In genomic region chr12:110316861-110317260, GRCh38 we compare ENCODE assay signal across 9 cellular contexts. TPM values are rescaled to one million over a fixed set of nuclear protein-coding genes. Genes with fewer than 3 reads are reported as not detected.
DNase-seq lines count a peak whose midpoint lies in the region; ATAC-seq, FAIRE-seq and TF ChIP-seq lines count a peak whose summit lies in the region.
"Had no signal": no experiment of that assay in that cellular context is flagged by ENCODE, and none has a peak within 500 bp of the region (broad histone marks: within the 10 kb centered on the region; RNA-seq: fewer than 3 reads in every experiment).

No MANE protein-coding gene starts in this region.

- POLR2A ChIA-PET in T-cell (lab: Charles Lee), result interaction anchor here in 1 of 2 donors (0.9 kb wide), 1 partner anchor 45 kb away, joined by 3 read pairs; no protein-coding TSS in a partner anchor

- H3K9me3 Mint-ChIP-seq in T-cell, result no peaks in the 10 kb centered on the region

- peak overlapping the region; percentile 12 to 59 for H3K27ac Mint-ChIP-seq in T-cell

- TF ChIP-seq CTCF in GM12865 (IDR thresholded peaks at IDR 0.05; ENCODE audit: insufficient read depth, low read depth, low read length, missing control alignments), result no peak
- no peak for TF ChIP-seq CTCF in foreskin fibroblast (IDR thresholded peaks at IDR 0.05; ENCODE audit: low read depth, low read length)

- no peaks in the 10 kb centered on the region for H3K27me3 Mint-ChIP-seq in T-cell

- FAIRE-seq in small intestine (lab: Jason Lieb, UNC), result no peak

- WGBS in small intestine, 3 donors, result 46 to 51% (median 49%) methylated on average over 4 of the region's 4 CpGs

- ATAC-seq in T-cell (replicated peaks in 1 of 4), result no peak
- no peak for ATAC-seq in GM21717 (IDR thresholded peaks at IDR 0.05; ENCODE audit: unreplicated experiment)
- ATAC-seq in GM18502 (IDR thresholded peaks at IDR 0.05; ENCODE audit: poor library complexity, unreplicated experiment), result no peak
- ATAC-seq: Panc1 had no signal

- H3K27ac ChIP-seq in skin epidermis (peak overlapping the region in 11 of 21 experiments; percentile 2 to 58 (median 21)), small intestine (ENCODE audit: low read depth in 1 of 2, low read length in 1 of 2) (peak overlapping the region in 1 of 2 donors; percentile 4)

- CTCF ChIA-PET in T-cell (lab: Charles Lee), result no interaction called here

- DNase-seq in GM12865 (ENCODE audit: low read depth), result peak; percentile 17
- DNase-seq in T-cell, result no peak
- DNase-seq in foreskin fibroblast, result peak; percentile 77 to 85
- no peak for DNase-seq in NCI-H446 treated with DMSO at 0.1 percent for 48 hours (lab: John Stamatoyannopoulos, UW)
- no peak for DNase-seq in small intestine

- no peak overlapping the region for H3K4me3 ChIP-seq in GM12865 (ENCODE audit: low read depth, low read length)
- no peak overlapping the region for H3K4me3 ChIP-seq in foreskin fibroblast (ENCODE audit: low read depth in 1 of 2, low read length in 2 of 2)
- no peak overlapping the region for H3K4me3 ChIP-seq in skin epidermis
- H3K4me3 ChIP-seq in small intestine (ENCODE audit: low read depth in 1 of 2, low read length in 2 of 2), result no peak overlapping the region

- H3K36me3 ChIP-seq in small intestine (ENCODE audit: control insufficient read depth in 2 of 2, insufficient read depth in 2 of 2, low read length in 2 of 2), result peaks cover 3 to 4% of the 10 kb centered on the region in 2 donors

- no peaks in the 10 kb centered on the region for H3K27me3 ChIP-seq in small intestine (ENCODE audit: control insufficient read depth in 2 of 2, insufficient read depth in 2 of 2, low read length in 2 of 2)

- peaks cover 33 to 53% (median 47%) of the 10 kb centered on the region in 3 donors for H3K4me1 Mint-ChIP-seq in T-cell

- no peak overlapping the region for H3K4me3 Mint-ChIP-seq in T-cell

- peaks cover 22% of the 10 kb centered on the region for H3K36me3 Mint-ChIP-seq in T-cell

- H3K4me1 ChIP-seq in small intestine (ENCODE audit: control insufficient read depth in 2 of 2, insufficient read depth in 1 of 2, low read depth in 1 of 2, low read length in 1 of 2), result peaks cover 0 to 5% of the 10 kb centered on the region in 2 donors

- H3K9me3 ChIP-seq in small intestine (ENCODE audit: control insufficient read depth, low read depth), result no peaks in the 10 kb centered on the region

RNA-seq across cellular contexts. Expression of gene ATP2A2, which starts 35.8 kb away (rescaled TPM):
- total RNA-seq in T-cell, result 10 to 100 TPM; 82.0 to 88.2 (median 82.8) TPM
- polyA plus RNA-seq in small intestine, result 100 to 1,000 TPM in 1 of 3 donors, 10 to 100 TPM in 2; 14.8 to 100 (median 21.9) TPM

Comparison
In these comparisons a context has a peak if more than half of its experiments do, and no peak if none do; other contexts are left out.
1. DNase-seq: peak in GM12865 (single experiment) and foreskin fibroblast (2 of 2); none in T-cell (0 of 34), NCI-H446 treated with DMSO at 0.1 percent for 48 hours (single experiment) and small intestine (single experiment).